1 cellular context compared by ENCODE assay signal in the genomic region with DNA sequence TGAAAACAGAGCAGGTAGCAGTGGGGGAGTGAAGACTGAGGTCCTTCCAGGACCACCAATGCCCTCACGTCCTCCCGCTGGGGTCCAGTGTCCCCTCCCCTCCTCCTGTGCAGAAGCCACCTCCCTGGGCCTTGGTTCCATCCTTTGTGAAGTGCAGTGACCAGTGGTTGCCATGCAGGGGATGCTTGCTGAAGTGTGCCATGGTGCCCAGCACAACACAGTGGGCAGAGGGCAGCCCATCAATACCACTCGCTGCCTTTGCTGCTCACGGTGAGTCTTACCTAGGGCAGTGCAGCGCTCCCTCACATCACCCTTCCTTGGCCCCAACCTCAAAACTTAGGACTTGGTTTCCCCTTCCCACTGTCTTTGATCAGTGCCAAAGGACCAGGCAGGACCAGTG.
TF ChIP-seq lines count a peak whose summit lies in the region.

No MANE protein-coding gene starts in this region.

TF ChIP-seq in IMR-90, 13 proteins besides CTCF, POLR2A, EP300 and RAD21 (continued from another document):
- TF ChIP-seq MXI1 (IDR thresholded peaks at IDR 0.05; ENCODE audit: borderline replicate concordance, low read depth, low read length) (no peak), CEBPB (IDR thresholded peaks at IDR 0.05; ENCODE audit: low read depth, low read length) (no peak), MAFK (IDR thresholded peaks at IDR 0.05; ENCODE audit: low read depth, low read length) (no peak), FOS (IDR thresholded peaks at IDR 0.05; ENCODE audit: low read depth, low read length) (no peak), CHD1 (IDR thresholded peaks at IDR 0.05; ENCODE audit: low read depth, low read length) (no peak), NFE2L2 (IDR thresholded peaks at IDR 0.05; ENCODE audit: low read depth, low read length) (no peak), MAZ (IDR thresholded peaks at IDR 0.05; ENCODE audit: borderline replicate concordance, low read depth, low read length) (no peak), RFX5 (IDR thresholded peaks at IDR 0.05; ENCODE audit: low read depth, low read length) (no peak), RCOR1 (IDR thresholded peaks at IDR 0.05; ENCODE audit: insufficient replicate concordance, low read length) (no peak)
- TF ChIP-seq, protein P1, sequence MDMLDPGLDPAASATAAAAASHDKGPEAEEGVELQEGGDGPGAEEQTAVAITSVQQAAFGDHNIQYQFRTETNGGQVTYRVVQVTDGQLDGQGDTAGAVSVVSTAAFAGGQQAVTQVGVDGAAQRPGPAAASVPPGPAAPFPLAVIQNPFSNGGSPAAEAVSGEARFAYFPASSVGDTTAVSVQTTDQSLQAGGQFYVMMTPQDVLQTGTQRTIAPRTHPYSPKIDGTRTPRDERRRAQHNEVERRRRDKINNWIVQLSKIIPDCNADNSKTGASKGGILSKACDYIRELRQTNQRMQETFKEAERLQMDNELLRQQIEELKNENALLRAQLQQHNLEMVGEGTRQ (IDR thresholded peaks at IDR 0.05; ENCODE audit: low read depth, low read length) = no peak
- TF ChIP-seq, protein P2, sequence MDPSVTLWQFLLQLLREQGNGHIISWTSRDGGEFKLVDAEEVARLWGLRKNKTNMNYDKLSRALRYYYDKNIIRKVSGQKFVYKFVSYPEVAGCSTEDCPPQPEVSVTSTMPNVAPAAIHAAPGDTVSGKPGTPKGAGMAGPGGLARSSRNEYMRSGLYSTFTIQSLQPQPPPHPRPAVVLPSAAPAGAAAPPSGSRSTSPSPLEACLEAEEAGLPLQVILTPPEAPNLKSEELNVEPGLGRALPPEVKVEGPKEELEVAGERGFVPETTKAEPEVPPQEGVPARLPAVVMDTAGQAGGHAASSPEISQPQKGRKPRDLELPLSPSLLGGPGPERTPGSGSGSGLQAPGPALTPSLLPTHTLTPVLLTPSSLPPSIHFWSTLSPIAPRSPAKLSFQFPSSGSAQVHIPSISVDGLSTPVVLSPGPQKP (IDR thresholded peaks at IDR 0.05; ENCODE audit: borderline replicate concordance, low read depth, low read length) = no peak
TF ChIP-seq in IMR-90: peak in this region for 0.
